Comparison of ENCODE assay signal across 9 cellular contexts in genomic region chr2:46097714-46098480, GRCh38.
DNase-seq lines count a peak whose midpoint lies in the region; ATAC-seq and TF ChIP-seq lines count a peak whose summit lies in the region.
"Had no signal": no experiment of that assay in that cellular context is flagged by ENCODE, and none has a peak within 500 bp of the region (broad histone marks: within the 10 kb centered on the region; RNA-seq: fewer than 3 reads in every experiment).

No MANE protein-coding gene starts in this region.

- TF ChIP-seq CTCF in left lung (IDR thresholded peaks at IDR 0.05) (no peak), uterus (IDR thresholded peaks at IDR 0.05) (no peak)

- peaks cover 46% of the 10 kb centered on the region for H3K36me3 Mint-ChIP-seq in activated CD8-positive, alpha-beta memory T cell treated with anti-CD3 and anti-CD28 coated beads, Interleukin-2, amount 10 ng/mL, durations not matched to agents 7 days and 5 days

- H3K4me1 ChIP-seq in left lung = peaks cover 16 to 30% of the 10 kb centered on the region in 2 donors
- H3K4me1 ChIP-seq in uterus = no peaks in the 10 kb centered on the region

- H3K27me3 ChIP-seq in left lung = no peaks in the 10 kb centered on the region
- no peaks in the 10 kb centered on the region for H3K27me3 ChIP-seq in uterus

- H3K27me3 Mint-ChIP-seq in activated CD8-positive, alpha-beta memory T cell treated with anti-CD3 and anti-CD28 coated beads, Interleukin-2, amount 10 ng/mL, durations not matched to agents 7 days and 5 days = no peaks in the 10 kb centered on the region
- H3K27me3 Mint-ChIP-seq: CD4-positive, CD25-positive, alpha-beta regulatory T cell had no signal

- H3K27ac Mint-ChIP-seq in activated CD8-positive, alpha-beta memory T cell treated with anti-CD3 and anti-CD28 coated beads, Interleukin-2, amount 10 ng/mL, durations not matched to agents 7 days and 5 days = peak overlapping the region; percentile 21
- H3K27ac Mint-ChIP-seq: CD4-positive, CD25-positive, alpha-beta regulatory T cell had no signal

- no peak for DNase-seq in activated CD8-positive, alpha-beta memory T cell treated with anti-CD3 and anti-CD28 coated beads, Interleukin-2, amount 10 ng/mL, durations not matched to agents 7 days and 5 days
- DNase-seq in activated CD8-positive, alpha-beta memory T cell treated with anti-CD3 and anti-CD28 coated beads, Interleukin-2, amount 50 U/mL, for 48 hours = no peak
- DNase-seq in caudate nucleus (lab: John Stamatoyannopoulos, UW) (peak in 2 of 61 donors; percentile 3 to 29), left lung (peak in 1 of 2 donors; percentile 71), uterus (peak; percentile 59 to 80), GM19240 (ENCODE audit: insufficient read length, low spot score) (no peak)

- H3K4me3 Mint-ChIP-seq in activated CD8-positive, alpha-beta memory T cell treated with anti-CD3 and anti-CD28 coated beads, Interleukin-2, amount 10 ng/mL, durations not matched to agents 7 days and 5 days = no peak overlapping the region
- H3K4me3 Mint-ChIP-seq: CD4-positive, CD25-positive, alpha-beta regulatory T cell had no signal

- TF ChIP-seq POLR2A in uterus (IDR thresholded peaks at IDR 0.05) = no peak

- no peak overlapping the region for H3K4me3 ChIP-seq in left lung
- no peak overlapping the region for H3K4me3 ChIP-seq in uterus

- ATAC-seq in activated CD8-positive, alpha-beta memory T cell treated with anti-CD3 and anti-CD28 coated beads, Interleukin-2, amount 10 ng/mL, durations not matched to agents 7 days and 5 days = no peak
- ATAC-seq in left lung (peak; percentile 93), GM21447 (IDR thresholded peaks at IDR 0.05; ENCODE audit: unreplicated experiment) (no peak), HG02759 (IDR thresholded peaks at IDR 0.05; ENCODE audit: unreplicated experiment) (no peak)

- peaks cover 41% of the 10 kb centered on the region for H3K4me1 Mint-ChIP-seq in activated CD8-positive, alpha-beta memory T cell treated with anti-CD3 and anti-CD28 coated beads, Interleukin-2, amount 10 ng/mL, durations not matched to agents 7 days and 5 days

- H3K9me3 ChIP-seq in left lung (no peaks in the 10 kb centered on the region), uterus (no peaks in the 10 kb centered on the region)

- H3K9me3 Mint-ChIP-seq in activated CD8-positive, alpha-beta memory T cell treated with anti-CD3 and anti-CD28 coated beads, Interleukin-2, amount 10 ng/mL, durations not matched to agents 7 days and 5 days (ENCODE audit: low read depth) = peaks cover 11% of the 10 kb centered on the region

- H3K36me3 ChIP-seq in left lung (peaks cover 0 to 4% of the 10 kb centered on the region in 2 donors), uterus (no peaks in the 10 kb centered on the region)

- intact Hi-C loops in left lung (cut with DNase I) = no loop called here
- intact Hi-C loops in uterus (cut with DNase I; ENCODE audit: low total_unique reads) = no loop called here

- CTCF ChIA-PET in activated CD8-positive, alpha-beta memory T cell treated with anti-CD3 and anti-CD28 coated beads, Interleukin-2, amount 10 ng/mL, durations not matched to agents 7 days and 5 days (lab: Charles Lee) = interaction anchor here (1.1 to 2.7 kb wide), 2 partner anchors 17 to 45 kb away, joined by 3 to 8 read pairs; no protein-coding TSS in a partner anchor

- H3K27ac ChIP-seq in caudate nucleus (ENCODE audit: low read depth, low read length) = peak overlapping the region; percentile 53
- peak overlapping the region; percentile 71 to 83 for H3K27ac ChIP-seq in left lung
- H3K27ac ChIP-seq in uterus = peak overlapping the region; percentile 64 to 72

Comparison
In these comparisons a context has a peak if more than half of its experiments do, and no peak if none do; other contexts are left out.
1. DNase-seq: peak in uterus (2 of 2); none in activated CD8-positive, alpha-beta memory T cell treated with anti-CD3 and anti-CD28 coated beads, Interleukin-2, amount 10 ng/mL, durations not matched to agents 7 days and 5 days (single experiment), activated CD8-positive, alpha-beta memory T cell treated with anti-CD3 and anti-CD28 coated beads, Interleukin-2, amount 50 U/mL, for 48 hours (single experiment) and GM19240 (single experiment).
2. Peak in every context shown above with its lines, with median percentiles within 50 percentile points of each other: H3K27ac ChIP-seq.